2 cellular contexts compared by ENCODE assay signal in genomic region chr16:1088295-1089170, GRCh38.
TF ChIP-seq lines count a peak whose summit lies in the region.

No MANE protein-coding gene starts in this region.

TF ChIP-seq in HCT116, 20 proteins besides CTCF, POLR2A, EP300 and RAD21:
- TF ChIP-seq ELF1 (IDR thresholded peaks at IDR 0.05; ENCODE audit: borderline replicate concordance, low read depth) = no peak
- TF ChIP-seq TCF7L2 (IDR thresholded peaks at IDR 0.05; ENCODE audit: borderline replicate concordance, extremely low read depth, insufficient read depth, insufficient read length) = no peak
- TF ChIP-seq ATF3 (IDR thresholded peaks at IDR 0.05) = no peak
- TF ChIP-seq CEBPB (IDR thresholded peaks at IDR 0.05; ENCODE audit: low read depth) = no peak
- TF ChIP-seq CBX3 (IDR thresholded peaks at IDR 0.05; ENCODE audit: low read depth) = no peak
- TF ChIP-seq SP1 (IDR thresholded peaks at IDR 0.05; ENCODE audit: low read depth) = no peak
- no peak for TF ChIP-seq EGR1 (IDR thresholded peaks at IDR 0.05; ENCODE audit: low read depth)
- TF ChIP-seq SIN3A (IDR thresholded peaks at IDR 0.05; ENCODE audit: low read depth) = no peak
- TF ChIP-seq, protein P1, sequence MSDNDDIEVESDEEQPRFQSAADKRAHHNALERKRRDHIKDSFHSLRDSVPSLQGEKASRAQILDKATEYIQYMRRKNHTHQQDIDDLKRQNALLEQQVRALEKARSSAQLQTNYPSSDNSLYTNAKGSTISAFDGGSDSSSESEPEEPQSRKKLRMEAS (IDR thresholded peaks at IDR 0.05) = no peak
- no peak for TF ChIP-seq SRF (IDR thresholded peaks at IDR 0.05; ENCODE audit: low read depth)
- no peak for TF ChIP-seq EZH2phosphoT487 (IDR thresholded peaks at IDR 0.05; ENCODE audit: borderline replicate concordance)
- no peak for TF ChIP-seq REST (IDR thresholded peaks at IDR 0.05; ENCODE audit: low read depth)
- TF ChIP-seq EZH2 (IDR thresholded peaks at IDR 0.05) = no peak
- TF ChIP-seq JUND (IDR thresholded peaks at IDR 0.05) = no peak
- TF ChIP-seq FOSL1 (IDR thresholded peaks at IDR 0.05; ENCODE audit: low read depth) = no peak

TF ChIP-seq in HepG2, 621 proteins besides CTCF, POLR2A, EP300 and RAD21 (continues in another document):
- TF ChIP-seq KDM1A (CRISPR knock-in tag; IDR thresholded peaks at IDR 0.05) (no peak), ZNF552 (CRISPR knock-in tag; IDR thresholded peaks at IDR 0.05; ENCODE audit: borderline replicate concordance) (no peak), IRF9 (CRISPR knock-in tag; IDR thresholded peaks at IDR 0.05; ENCODE audit: borderline replicate concordance) (no peak), ZNF317 (CRISPR knock-in tag; IDR thresholded peaks at IDR 0.05) (no peak), SMAD3 (CRISPR knock-in tag; IDR thresholded peaks at IDR 0.05) (no peak), CENPBD1 (CRISPR knock-in tag; IDR thresholded peaks at IDR 0.05; ENCODE audit: borderline replicate concordance, low read depth) (no peak), ZNF264 (CRISPR knock-in tag; IDR thresholded peaks at IDR 0.05) (no peak), ZNF501 (CRISPR knock-in tag; IDR thresholded peaks at IDR 0.05) (no peak), HCFC1 (IDR thresholded peaks at IDR 0.05; ENCODE audit: low read depth, low read length) (no peak), ARID3A (IDR thresholded peaks at IDR 0.05; ENCODE audit: low read depth, low read length) (no peak), NAIF1 (CRISPR knock-in tag; IDR thresholded peaks at IDR 0.05; ENCODE audit: borderline replicate concordance) (no peak), TEAD3 (CRISPR knock-in tag; optimal IDR thresholded peaks at IDR 0.05; ENCODE audit: borderline replicate concordance) (peak; percentile 58), TBX2 (CRISPR knock-in tag; IDR thresholded peaks at IDR 0.05; ENCODE audit: borderline replicate concordance) (no peak), ZNF724P (CRISPR knock-in tag; IDR thresholded peaks at IDR 0.05; ENCODE audit: borderline replicate concordance) (no peak), ZNF75D (CRISPR knock-in tag; IDR thresholded peaks at IDR 0.05; ENCODE audit: borderline replicate concordance) (no peak), SOX13 (IDR thresholded peaks at IDR 0.05) (no peak), SOX13 (CRISPR knock-in tag; conservative IDR thresholded peaks at IDR 0.05 in 1 of 2, IDR thresholded peaks at IDR 0.05 in 1 of 2) (peak in 1 of 2 experiments; percentile 70; a peak in 2 of 4 replicates), PHB2 (IDR thresholded peaks at IDR 0.05; ENCODE audit: partially characterized antibody) (no peak), ZFAT (CRISPR knock-in tag; conservative IDR thresholded peaks at IDR 0.05) (no peak), ZNF639 (CRISPR knock-in tag; conservative IDR thresholded peaks at IDR 0.05) (no peak), ZNF20 (CRISPR knock-in tag; IDR thresholded peaks at IDR 0.05) (no peak), ATF7 (IDR thresholded peaks at IDR 0.05) (no peak), ATF7 (CRISPR knock-in tag; IDR thresholded peaks at IDR 0.05) (no peak), ZXDC (CRISPR knock-in tag; IDR thresholded peaks at IDR 0.05) (no peak), PBX3 (CRISPR knock-in tag; IDR thresholded peaks at IDR 0.05; ENCODE audit: borderline replicate concordance) (no peak), NR2C2 (CRISPR knock-in tag; IDR thresholded peaks at IDR 0.05; ENCODE audit: borderline replicate concordance) (0 out of 2 replicates have a peak, but pooled peaks have one; percentile 24), HMGXB3 (CRISPR knock-in tag; IDR thresholded peaks at IDR 0.05; ENCODE audit: borderline replicate concordance) (no peak), POLR2AphosphoS2 (IDR thresholded peaks at IDR 0.05; ENCODE audit: low read depth, low read length) (no peak), XBP1 (CRISPR knock-in tag; IDR thresholded peaks at IDR 0.05) (no peak), ARNTL (CRISPR knock-in tag; IDR thresholded peaks at IDR 0.05) (no peak), ARID2 (CRISPR knock-in tag; IDR thresholded peaks at IDR 0.05; ENCODE audit: borderline replicate concordance) (no peak), ZNF776 (CRISPR knock-in tag; IDR thresholded peaks at IDR 0.05) (0 out of 2 replicates have a peak, but pooled peaks have one; percentile 8), ZNF775 (CRISPR knock-in tag; IDR thresholded peaks at IDR 0.05; ENCODE audit: borderline replicate concordance) (no peak), ATM (IDR thresholded peaks at IDR 0.05; ENCODE audit: borderline replicate concordance) (no peak), PRPF4 (IDR thresholded peaks at IDR 0.05; ENCODE audit: low read depth, low read length, poor library complexity, severe bottlenecking) (no peak), TFAP4 (IDR thresholded peaks at IDR 0.05; ENCODE audit: borderline replicate concordance, low read depth) (no peak)
- TF ChIP-seq, protein P2, sequence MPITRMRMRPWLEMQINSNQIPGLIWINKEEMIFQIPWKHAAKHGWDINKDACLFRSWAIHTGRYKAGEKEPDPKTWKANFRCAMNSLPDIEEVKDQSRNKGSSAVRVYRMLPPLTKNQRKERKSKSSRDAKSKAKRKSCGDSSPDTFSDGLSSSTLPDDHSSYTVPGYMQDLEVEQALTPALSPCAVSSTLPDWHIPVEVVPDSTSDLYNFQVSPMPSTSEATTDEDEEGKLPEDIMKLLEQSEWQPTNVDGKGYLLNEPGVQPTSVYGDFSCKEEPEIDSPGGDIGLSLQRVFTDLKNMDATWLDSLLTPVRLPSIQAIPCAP (CRISPR knock-in tag; IDR thresholded peaks at IDR 0.05; ENCODE audit: low read depth) = no peak
- TF ChIP-seq, protein P3, sequence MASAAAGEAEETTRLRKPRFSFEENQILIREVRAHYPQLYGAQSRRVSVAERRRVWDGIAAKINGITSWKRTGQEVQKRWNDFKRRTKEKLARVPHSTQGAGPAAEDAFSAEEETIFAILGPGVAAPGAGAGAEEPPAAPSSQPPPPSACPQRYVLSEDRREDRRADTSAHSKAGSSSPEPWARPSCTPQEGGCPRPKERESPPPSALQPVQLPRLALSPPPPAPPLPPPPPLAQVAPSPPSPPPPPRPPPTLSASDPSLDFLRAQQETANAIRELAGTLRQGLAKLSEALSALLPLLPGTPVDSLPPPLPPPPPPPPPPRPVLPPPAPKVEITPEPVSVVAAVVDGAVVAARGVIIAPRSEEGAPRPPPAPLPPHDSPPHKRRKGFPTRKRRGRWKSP (CRISPR knock-in tag; IDR thresholded peaks at IDR 0.05) = no peak
